Comparison of ENCODE assay signal across 22 cellular contexts in the genomic region with DNA sequence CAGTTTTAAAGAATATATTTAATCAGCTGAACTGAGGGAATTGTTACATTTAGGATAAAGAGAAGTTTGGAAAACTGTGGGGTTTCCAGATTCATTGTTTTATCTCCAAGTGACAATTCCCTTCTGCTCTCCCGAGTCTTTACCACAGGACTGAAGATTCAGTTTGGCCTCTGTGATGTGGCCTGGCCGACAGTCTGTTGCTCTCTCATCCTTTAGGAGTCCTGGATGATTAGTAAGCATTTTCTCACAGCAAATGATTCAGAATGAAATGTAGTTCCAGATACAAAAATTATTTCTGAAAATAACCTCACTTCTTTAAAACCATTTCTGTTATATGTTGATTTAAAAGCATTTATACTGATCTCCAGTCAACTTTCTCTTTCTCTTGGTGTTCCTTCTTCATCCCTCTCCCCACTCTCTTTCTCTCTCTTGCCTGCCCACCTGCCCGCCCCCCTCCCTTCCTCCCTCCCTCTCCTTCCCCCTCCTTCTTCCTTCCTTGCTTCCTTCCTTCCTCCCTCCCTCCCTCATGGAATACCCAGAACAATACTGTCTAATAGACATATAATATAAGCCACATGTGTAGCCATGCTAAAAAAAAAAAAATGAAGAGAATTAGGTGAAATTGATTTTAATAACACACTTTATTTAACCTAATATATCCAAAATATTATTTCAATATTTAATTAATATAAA.
DNase-seq lines count a peak whose midpoint lies in the region; ATAC-seq, FAIRE-seq and TF ChIP-seq lines count a peak whose summit lies in the region.
"Had no signal": no experiment of that assay in that cellular context is flagged by ENCODE, and none has a peak within 500 bp of the region (broad histone marks: within the 10 kb centered on the region; RNA-seq: fewer than 3 reads in every experiment).

No MANE protein-coding gene starts in this region.

- H3K27me3 Mint-ChIP-seq in T-cell, result no peaks in the 10 kb centered on the region
- H3K27me3 Mint-ChIP-seq in activated CD4-positive, alpha-beta memory T cell treated with anti-CD3 and anti-CD28 coated beads, Interleukin-2, amount 10 ng/mL, durations not matched to agents 7 days and 5 days, result no peaks in the 10 kb centered on the region
- H3K27me3 Mint-ChIP-seq: activated naive CD8-positive, alpha-beta T cell had no signal

- H3K4me1 Mint-ChIP-seq in T-cell, result peaks cover 2 to 11% (median 9%) of the 10 kb centered on the region in 3 donors
- no peaks in the 10 kb centered on the region for H3K4me1 Mint-ChIP-seq in activated CD4-positive, alpha-beta memory T cell treated with anti-CD3 and anti-CD28 coated beads, Interleukin-2, amount 10 ng/mL, durations not matched to agents 7 days and 5 days

- peak; percentile 19 for DNase-seq in ACHN
- peak; percentile 3 for DNase-seq in HCEC 1CT
- DNase-seq in K562 (ENCODE audit: extremely low read depth in 1 of 4, low spot score in 3 of 4), result no peak
- peak; percentile 47 for DNase-seq in kidney glomerular epithelial cell (lab: John Stamatoyannopoulos, UW)
- DNase-seq in T-cell, result no peak
- DNase-seq in activated CD4-positive, alpha-beta memory T cell treated with anti-CD3 and anti-CD28 coated beads, Interleukin-2, amount 10 ng/mL, durations not matched to agents 7 days and 5 days, result no peak
- no peak for DNase-seq in kidney
- DNase-seq: activated CD4-positive, alpha-beta T cell treated with anti-CD3 and anti-CD28 coated beads for 1 hour; activated CD8-positive, alpha-beta memory T cell treated with anti-CD3 and anti-CD28 coated beads, Interleukin-2, amount 50 U/mL, for 48 hours; AML-193; head of caudate nucleus; NCI-H1694; SJCRH30; small intestine; stimulated activated naive CD4-positive, alpha-beta T cell; T-helper 9 cell; upper lobe of right lung had no signal

- H3K27ac ChIP-seq in K562 (ENCODE audit: extremely low read depth, low read depth, low read length) (no peak overlapping the region), kidney (ENCODE audit: low read depth in 2 of 2, low read length in 2 of 2) (no peak overlapping the region)
- H3K27ac ChIP-seq: SJCRH30 had no signal

- no peak for TF ChIP-seq RAD21 in K562 (CRISPR knock-in tag; conservative IDR thresholded peaks at IDR 0.05 in 1 of 2, IDR thresholded peaks at IDR 0.05 in 1 of 2)

- FAIRE-seq in K562 (lab: Jason Lieb, UNC) (no peak), kidney (lab: Jason Lieb, UNC) (no peak)
- FAIRE-seq: endometrium, keratinocyte, pancreas, small intestine had no signal

- TF ChIP-seq EP300 in K562 (IDR thresholded peaks at IDR 0.05; ENCODE audit: low read length), result no peak

- BruUV-seq in K562 (replicated peaks; lab: Mats Ljungman, UMichigan), result no TSS peak

- H3K36me3 ChIP-seq in K562 (ENCODE audit: control insufficient read depth, insufficient read depth, low read length) (no peaks in the 10 kb centered on the region), kidney (ENCODE audit: control insufficient read depth in 1 of 2, insufficient read depth in 2 of 2, low read length in 2 of 2) (no peaks in the 10 kb centered on the region)
- H3K36me3 ChIP-seq: pancreas, SJCRH30, upper lobe of right lung had no signal

- no peak for TF ChIP-seq CTCF in K562 (IDR thresholded peaks at IDR 0.05 in 2 of 3, conservative IDR thresholded peaks at IDR 0.05 in 1 of 3; ENCODE audit: insufficient read depth in 2 of 3, low read depth in 1 of 3, low read length in 3 of 3)
- TF ChIP-seq CTCF in kidney (IDR thresholded peaks at IDR 0.05; ENCODE audit: borderline replicate concordance, extremely low read depth, insufficient read depth), result no peak

- intact Hi-C loops in K562 (cut with micrococcal nuclease) (no loop called here), kidney (cut with DNase I) (no loop called here)

- POLR2A ChIA-PET in K562 (lab: Yijun Ruan, JAX) (no interaction called here), T-cell (lab: Charles Lee) (interaction anchor here in 1 of 2 donors (0.6 kb wide), 1 partner anchor 8 kb away, joined by 4 read pairs; no protein-coding TSS in a partner anchor)
- POLR2A ChIA-PET in activated CD4-positive, alpha-beta memory T cell treated with anti-CD3 and anti-CD28 coated beads, Interleukin-2, amount 10 ng/mL, durations not matched to agents 7 days and 5 days (lab: Charles Lee), result no interaction called here

- H2AFZ ChIP-seq in K562 (ENCODE audit: low read depth, low read length), result no peak overlapping the region

- no peak overlapping the region for H3K4me3 Mint-ChIP-seq in T-cell
- no peak overlapping the region for H3K4me3 Mint-ChIP-seq in activated CD4-positive, alpha-beta memory T cell treated with anti-CD3 and anti-CD28 coated beads, Interleukin-2, amount 10 ng/mL, durations not matched to agents 7 days and 5 days
- H3K4me3 Mint-ChIP-seq: activated naive CD8-positive, alpha-beta T cell had no signal

- no peak overlapping the region for H3K4me3 ChIP-seq in K562
- H3K4me3 ChIP-seq in kidney (ENCODE audit: low read length in 2 of 2), result no peak overlapping the region
- H3K4me3 ChIP-seq: pancreas, SJCRH30, upper lobe of right lung had no signal

- H3K27ac Mint-ChIP-seq in T-cell, result no peak overlapping the region
- no peak overlapping the region for H3K27ac Mint-ChIP-seq in activated CD4-positive, alpha-beta memory T cell treated with anti-CD3 and anti-CD28 coated beads, Interleukin-2, amount 10 ng/mL, durations not matched to agents 7 days and 5 days
- H3K27ac Mint-ChIP-seq: activated naive CD8-positive, alpha-beta T cell had no signal

- no peaks in the 10 kb centered on the region for H3K27me3 ChIP-seq in K562 (ENCODE audit: control insufficient read depth in 2 of 2, insufficient read depth in 2 of 2, low read length in 2 of 2)
- H3K27me3 ChIP-seq: pancreas, SJCRH30, upper lobe of right lung had no signal

- H3K4me1 ChIP-seq in K562 (replicated peaks in 1 of 2; ENCODE audit: control insufficient read depth in 2 of 2, insufficient read depth in 2 of 2, low read length in 2 of 2) (peaks cover 3 to 15% of the 10 kb centered on the region in 2 experiments; a peak in 3 of 5 replicates), kidney (ENCODE audit: control insufficient read depth in 1 of 2, insufficient read depth in 1 of 2, low read depth in 1 of 2, low read length in 2 of 2) (peaks cover 13% of the 10 kb centered on the region in 2 donors)
- H3K4me1 ChIP-seq: SJCRH30 had no signal

- in situ Hi-C loops in ACHN (cut with HindIII; ENCODE audit: low pct_ligation_motif_present, low pct_unique_long_range_greater_than_20kb, low sequenced_read_pairs) (no loop called here), K562 (cut with MboI) (no loop called here)

- no peaks in the 10 kb centered on the region for H3K9me1 ChIP-seq in K562 (ENCODE audit: control insufficient read depth, insufficient read depth, low read length)

- H3K9me3 Mint-ChIP-seq in T-cell, result peaks cover 4 to 22% (median 11%) of the 10 kb centered on the region in 3 donors
- H3K9me3 Mint-ChIP-seq in activated CD4-positive, alpha-beta memory T cell treated with anti-CD3 and anti-CD28 coated beads, Interleukin-2, amount 10 ng/mL, durations not matched to agents 7 days and 5 days, result no peaks in the 10 kb centered on the region

- no peak overlapping the region for H3K4me2 ChIP-seq in K562 (ENCODE audit: insufficient read depth, low read length)

- WGBS in K562 (ENCODE audit: insufficient coverage, low coverage, missing lambda C conversion rate), result 43% methylated on average over 2 of the region's 3 CpGs

- no peaks in the 10 kb centered on the region for H3K36me3 Mint-ChIP-seq in T-cell
- H3K36me3 Mint-ChIP-seq in activated CD4-positive, alpha-beta memory T cell treated with anti-CD3 and anti-CD28 coated beads, Interleukin-2, amount 10 ng/mL, durations not matched to agents 7 days and 5 days (ENCODE audit: low read depth), result no peaks in the 10 kb centered on the region
- H3K36me3 Mint-ChIP-seq: activated naive CD8-positive, alpha-beta T cell had no signal

- no peak for ATAC-seq in K562
- no peak for ATAC-seq in T-cell (replicated peaks in 1 of 4)
- ATAC-seq in GM21619 (IDR thresholded peaks at IDR 0.05; ENCODE audit: unreplicated experiment), result no peak
- ATAC-seq: upper lobe of right lung had no signal

- no peaks in the 10 kb centered on the region for H3K79me2 ChIP-seq in K562 (ENCODE audit: control insufficient read depth, insufficient read depth, low read length)

- H3K9me3 ChIP-seq in K562 (replicated peaks; ENCODE audit: control insufficient read depth, insufficient read depth, low read depth, low read length) (no peaks in the 10 kb centered on the region; the same call in 1 of the 2 replicates), kidney (ENCODE audit: control insufficient read depth in 1 of 2, low read length in 2 of 2) (no peaks in the 10 kb centered on the region)
- H3K9me3 ChIP-seq: pancreas had no signal

- no peak for TF ChIP-seq POLR2A in K562 (conservative IDR thresholded peaks at IDR 0.05)

- no peaks in the 10 kb centered on the region for H4K20me1 ChIP-seq in K562 (replicated peaks; ENCODE audit: control insufficient read depth, insufficient read depth, low read length)

- CTCF ChIA-PET in K562 (lab: Yijun Ruan, JAX; ENCODE audit: low intra/inter-chr PET ratio) (no interaction called here), T-cell (lab: Charles Lee) (no interaction called here)
- CTCF ChIA-PET in activated CD4-positive, alpha-beta memory T cell treated with anti-CD3 and anti-CD28 coated beads, Interleukin-2, amount 10 ng/mL, durations not matched to agents 7 days and 5 days (lab: Charles Lee), result no interaction called here

- H3K9ac ChIP-seq in K562 (ENCODE audit: insufficient read depth in 1 of 2, low read depth in 2 of 2, low read length in 2 of 2) (no peak overlapping the region), kidney (ENCODE audit: low read length in 2 of 2) (no peak overlapping the region)

TF ChIP-seq in K562, 482 proteins besides CTCF, POLR2A, EP300 and RAD21 (continues in another document):
- TF ChIP-seq, protein P1, sequence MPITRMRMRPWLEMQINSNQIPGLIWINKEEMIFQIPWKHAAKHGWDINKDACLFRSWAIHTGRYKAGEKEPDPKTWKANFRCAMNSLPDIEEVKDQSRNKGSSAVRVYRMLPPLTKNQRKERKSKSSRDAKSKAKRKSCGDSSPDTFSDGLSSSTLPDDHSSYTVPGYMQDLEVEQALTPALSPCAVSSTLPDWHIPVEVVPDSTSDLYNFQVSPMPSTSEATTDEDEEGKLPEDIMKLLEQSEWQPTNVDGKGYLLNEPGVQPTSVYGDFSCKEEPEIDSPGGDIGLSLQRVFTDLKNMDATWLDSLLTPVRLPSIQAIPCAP (CRISPR knock-in tag; IDR thresholded peaks at IDR 0.05; ENCODE audit: borderline replicate concordance), result no peak
- TF ChIP-seq, protein P2, sequence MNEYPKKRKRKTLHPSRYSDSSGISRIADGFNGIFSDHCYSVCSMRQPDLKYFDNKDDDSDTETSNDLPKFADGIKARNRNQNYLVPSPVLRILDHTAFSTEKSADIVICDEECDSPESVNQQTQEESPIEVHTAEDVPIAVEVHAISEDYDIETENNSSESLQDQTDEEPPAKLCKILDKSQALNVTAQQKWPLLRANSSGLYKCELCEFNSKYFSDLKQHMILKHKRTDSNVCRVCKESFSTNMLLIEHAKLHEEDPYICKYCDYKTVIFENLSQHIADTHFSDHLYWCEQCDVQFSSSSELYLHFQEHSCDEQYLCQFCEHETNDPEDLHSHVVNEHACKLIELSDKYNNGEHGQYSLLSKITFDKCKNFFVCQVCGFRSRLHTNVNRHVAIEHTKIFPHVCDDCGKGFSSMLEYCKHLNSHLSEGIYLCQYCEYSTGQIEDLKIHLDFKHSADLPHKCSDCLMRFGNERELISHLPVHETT (CRISPR knock-in tag; conservative IDR thresholded peaks at IDR 0.05 in 1 of 2, IDR thresholded peaks at IDR 0.05 in 1 of 2), result no peak
- TF ChIP-seq ARID2 (IDR thresholded peaks at IDR 0.05), result no peak

Comparison
In these comparisons a context has a peak if more than half of its experiments do, and no peak if none do; other contexts are left out.
1. DNase-seq: peak in ACHN (single experiment), HCEC 1CT (single experiment) and kidney glomerular epithelial cell (single experiment); none in K562 (0 of 4), T-cell (0 of 34), activated CD4-positive, alpha-beta memory T cell treated with anti-CD3 and anti-CD28 coated beads, Interleukin-2, amount 10 ng/mL, durations not matched to agents 7 days and 5 days (single experiment) and kidney (single experiment).